ENCODE assay signal across 9 cellular contexts in the genomic region with DNA sequence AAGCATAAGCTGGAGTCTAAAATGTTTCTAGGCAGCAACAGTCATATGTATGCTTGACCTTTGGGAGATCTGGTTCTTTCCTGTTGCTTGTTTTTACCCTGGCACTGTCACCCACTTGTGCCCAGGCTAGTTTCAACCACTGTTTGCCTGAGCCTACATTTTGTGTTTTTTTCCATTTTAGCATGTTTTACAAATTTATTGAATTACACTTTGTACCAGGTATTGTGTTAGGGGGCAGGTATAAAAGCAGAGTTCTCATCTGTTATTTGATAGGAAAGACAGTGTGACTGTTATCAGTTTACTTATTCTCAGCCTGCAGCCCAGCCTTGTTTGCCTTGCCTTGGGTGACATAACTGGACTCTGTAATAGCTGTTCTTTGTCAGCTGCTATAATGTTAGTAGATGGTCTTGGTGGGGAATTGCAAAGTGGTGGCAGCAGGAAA.
DNase-seq lines count a peak whose midpoint lies in the region; ATAC-seq and TF ChIP-seq lines count a peak whose summit lies in the region.
"Had no signal": no experiment of that assay in that cellular context is flagged by ENCODE, and none has a peak within 500 bp of the region (broad histone marks: within the 10 kb centered on the region; RNA-seq: fewer than 3 reads in every experiment).

No MANE protein-coding gene starts in this region.

- H3K79me2 ChIP-seq in Loucy (ENCODE audit: insufficient read depth, low read length) (peaks cover 58% of the 10 kb centered on the region), mesendoderm (ENCODE audit: control insufficient read depth, insufficient read depth, low read length) (no peaks in the 10 kb centered on the region)

- H2BK15ac ChIP-seq in mesendoderm (replicated peaks; ENCODE audit: low read depth) = no peak overlapping the region

- no peaks in the 10 kb centered on the region for H4K20me1 ChIP-seq in Loucy (ENCODE audit: insufficient read depth, low read length, poor library complexity, severe bottlenecking)

- no peak overlapping the region for H2AK5ac ChIP-seq in mesendoderm (ENCODE audit: low read length)

- POLR2A ChIA-PET in GM10248 (lab: Yijun Ruan, JAX) = no interaction called here

- H3K27me3 ChIP-seq in Loucy (ENCODE audit: insufficient read depth, low read length, poor library complexity, severe bottlenecking) = no peaks in the 10 kb centered on the region
- H3K27me3 ChIP-seq in mesendoderm (ENCODE audit: insufficient read depth, low read length, poor library complexity) = no peaks in the 10 kb centered on the region
- H3K27me3 ChIP-seq: neutrophil had no signal

- H4K8ac ChIP-seq in mesendoderm (ENCODE audit: low read depth, low read length) = no peak overlapping the region

- H3K36me3 ChIP-seq in Loucy (ENCODE audit: insufficient read depth, low read length) = no peaks in the 10 kb centered on the region
- no peaks in the 10 kb centered on the region for H3K36me3 ChIP-seq in mesendoderm (ENCODE audit: control insufficient read depth, insufficient read depth, low read length)
- H3K36me3 ChIP-seq: neutrophil had no signal

- no peaks in the 10 kb centered on the region; the same call in 1 of the 2 replicates for H3F3A ChIP-seq in Loucy (ENCODE audit: low read depth)

- no peak overlapping the region for H2BK120ac ChIP-seq in mesendoderm (ENCODE audit: low read depth, low read length)

- H3K27ac ChIP-seq in mesendoderm (ENCODE audit: low read depth, low read length) = no peak overlapping the region
- H3K27ac ChIP-seq: neutrophil had no signal

- DNase-seq in mesendoderm (no peak), AML-193 (lab: John Stamatoyannopoulos, UW) (no peak), GM10248 (ENCODE audit: extremely low spot score) (no peak), foreskin melanocyte (no peak)
- DNase-seq: activated naive CD4-positive, alpha-beta T cell treated with anti-CD3 and anti-CD28 coated beads, Interleukin-2, amount 50 U/mL, for 16 hours had no signal

- peak overlapping the region; percentile 30 for H3K18ac ChIP-seq in mesendoderm (ENCODE audit: low read length)

- no peaks in the 10 kb centered on the region for H3K79me1 ChIP-seq in mesendoderm (ENCODE audit: low read length)

- no peak overlapping the region for H3K4ac ChIP-seq in mesendoderm (ENCODE audit: low read depth, low read length)

- H4K5ac ChIP-seq in mesendoderm (ENCODE audit: low read length) = no peak overlapping the region

- H3K23ac ChIP-seq in mesendoderm (ENCODE audit: low read length) = no peak overlapping the region

- H3K56ac ChIP-seq in mesendoderm (ENCODE audit: low read length) = no peak overlapping the region

- H3K9me2 ChIP-seq in Loucy (replicated peaks; ENCODE audit: low read depth, low read length) = no peaks in the 10 kb centered on the region

- H3K4me2 ChIP-seq in Loucy (ENCODE audit: low read depth, low read length, poor library complexity, severe bottlenecking) (peak overlapping the region; percentile 58), mesendoderm (ENCODE audit: low read length) (no peak overlapping the region)

- H3K9ac ChIP-seq in Loucy (ENCODE audit: low read depth, low read length, poor library complexity, severe bottlenecking) (peak overlapping the region; percentile 44), mesendoderm (ENCODE audit: low read length) (no peak overlapping the region)

- H2BK5ac ChIP-seq in mesendoderm (ENCODE audit: low read length) = no peak overlapping the region

- peaks cover 43% of the 10 kb centered on the region for H3K4me1 ChIP-seq in Loucy (ENCODE audit: insufficient read depth, low read length, poor library complexity, severe bottlenecking)
- H3K4me1 ChIP-seq in mesendoderm (ENCODE audit: control insufficient read depth, low read depth, low read length) = no peaks in the 10 kb centered on the region

- ATAC-seq in GM18870 (IDR thresholded peaks at IDR 0.05; ENCODE audit: unreplicated experiment) = peak; percentile 30
- peak; percentile 47 for ATAC-seq in HG02588 (IDR thresholded peaks at IDR 0.05; ENCODE audit: unreplicated experiment)

- no peak overlapping the region; the same call in 1 of the 2 replicates for H2AFZ ChIP-seq in Loucy (ENCODE audit: low read length)

- TF ChIP-seq CTCF in Loucy (conservative IDR thresholded peaks at IDR 0.05; ENCODE audit: low read length) (no peak), GM10248 (IDR thresholded peaks at IDR 0.05; ENCODE audit: control extremely low read depth, extremely low read depth, low read depth, missing control alignments) (no peak)

- H3K4me3 ChIP-seq in Loucy (ENCODE audit: low read length, poor library complexity, severe bottlenecking) (peak overlapping the region; percentile 12), mesendoderm (ENCODE audit: low read length) (no peak overlapping the region)

- H3K9me3 ChIP-seq in Loucy (ENCODE audit: insufficient read depth, low read depth, low read length) = no peaks in the 10 kb centered on the region
- H3K9me3 ChIP-seq: neutrophil had no signal

- CTCF ChIA-PET in GM10248 (lab: Yijun Ruan, JAX) = interaction anchor here (1.0 to 1.9 kb wide), 6 partner anchors 10 to 467 kb away, joined by 3 to 6 read pairs (median 4); no protein-coding TSS in a partner anchor
